10 cellular contexts compared by ENCODE assay signal in genomic region chr1:234973426-234974250, GRCh38.
A peak's percentile ranks its signal among the peaks of the same experiment; 100 is the strongest.
DNase-seq lines count a peak whose midpoint lies in the region; ATAC-seq, FAIRE-seq and TF ChIP-seq lines count a peak whose summit lies in the region.
"Had no signal": no experiment of that assay in that cellular context is flagged by ENCODE, and none has a peak within 500 bp of the region (broad histone marks: within the 10 kb centered on the region; RNA-seq: fewer than 3 reads in every experiment).

No MANE protein-coding gene starts in this region.

- H3K9me3 Mint-ChIP-seq in CD4-positive, alpha-beta memory T cell, result no peaks in the 10 kb centered on the region

- no peaks in the 10 kb centered on the region for H3K27me3 Mint-ChIP-seq in CD4-positive, alpha-beta memory T cell

- RAD21 ChIA-PET in GM12878 (lab: Charles Lee; ENCODE audit: unreplicated experiment), result interaction anchor here (0.8 to 13.6 kb wide), 18 partner anchors 10 to 478 kb away, joined by 3 to 258 read pairs (median 22); partner anchors contain the start of gene IRF2BP2

- H3K79me2 ChIP-seq in GM12878 (ENCODE audit: control insufficient read depth, insufficient read depth, low read length), result peaks cover 2% of the 10 kb centered on the region

- no peaks in the 10 kb centered on the region for H4K20me1 ChIP-seq in GM12878 (ENCODE audit: control insufficient read depth, insufficient read depth)

- no peak for TF ChIP-seq RAD21 in GM12878 (IDR thresholded peaks at IDR 0.05; ENCODE audit: insufficient read depth, low read depth, low read length)

- SMC1A ChIA-PET in GM12878 (lab: Charles Lee; ENCODE audit: uncharacterized antibody, unreplicated experiment), result interaction anchor here (0.6 to 13.6 kb wide), 18 partner anchors 10 to 484 kb away, joined by 3 to 229 read pairs (median 6); no protein-coding TSS in a partner anchor

- intact Hi-C loops in GM12878 (cut with micrococcal nuclease; ENCODE audit: unreplicated experiment), result no loop called here
- intact Hi-C loops in psoas muscle (cut with DNase I), result loop anchor here (5.0 to 10.0 kb wide), 4 partner anchors 86 to 479 kb away; no protein-coding TSS in a partner anchor
- intact Hi-C loops in CD4-positive, alpha-beta memory T cell (cut with micrococcal nuclease), result loop anchor here (1.0 kb wide), 1 partner anchor 9 kb away; no protein-coding TSS in a partner anchor

- no peak for TF ChIP-seq POLR2A in GM12878 (IDR thresholded peaks at IDR 0.05; ENCODE audit: low read depth, low read length)

- in situ Hi-C loops in GM12878 (cut with MboI), result loop anchor here (5.0 to 10.0 kb wide), 2 partner anchors 131 to 369 kb away; no protein-coding TSS in a partner anchor

- H3K27me3 ChIP-seq in GM12878 (replicated peaks in 1 of 2; ENCODE audit: control insufficient read depth in 2 of 2, insufficient read depth in 2 of 2, low read length in 1 of 2), result no peaks in the 10 kb centered on the region
- H3K27me3 ChIP-seq in psoas muscle (ENCODE audit: insufficient read depth in 3 of 3, low read length in 2 of 3), result no peaks in the 10 kb centered on the region
- H3K27me3 ChIP-seq in CD4-positive, alpha-beta memory T cell (ENCODE audit: insufficient read depth, low read length), result no peaks in the 10 kb centered on the region

- H3K4me3 Mint-ChIP-seq in CD4-positive, alpha-beta memory T cell, result peak overlapping the region in 1 of 8 donors; percentile 16

- no peak for TF ChIP-seq EP300 in GM12878 (IDR thresholded peaks at IDR 0.05; ENCODE audit: borderline replicate concordance in 1 of 2, control insufficient read depth in 1 of 2, low read depth in 2 of 2, low read length in 2 of 2)

- H2AFZ ChIP-seq in GM12878 (ENCODE audit: control insufficient read depth, low read depth, low read length), result no peak overlapping the region

- no peak for ATAC-seq in GM12878
- ATAC-seq in psoas muscle, result peak in 3 of 4 donors; percentile 43 to 72 (median 61)
- ATAC-seq in HG02759 (IDR thresholded peaks at IDR 0.05; ENCODE audit: unreplicated experiment), result no peak

- H3K27ac ChIP-seq in GM12878 (ENCODE audit: control insufficient read depth, insufficient read depth), result peak overlapping the region; percentile 95; the same call in 1 of the 2 replicates
- peak overlapping the region; percentile 67 for H3K27ac ChIP-seq in psoas muscle
- H3K27ac ChIP-seq in CD4-positive, alpha-beta memory T cell (ENCODE audit: low read depth, low read length), result no peak overlapping the region

- POLR2A ChIA-PET in GM12878 (lab: Charles Lee), result interaction anchor here (0.6 to 11.5 kb wide), 11 partner anchors 7 to 362 kb away, joined by 3 to 111 read pairs (median 4); no protein-coding TSS in a partner anchor
- POLR2A ChIA-PET in CD4-positive, alpha-beta memory T cell (lab: Charles Lee; ENCODE audit: partially characterized antibody), result interaction anchor here (0.9 to 8.2 kb wide), 4 partner anchors 9 to 250 kb away, joined by 3 to 86 read pairs (median 6); no protein-coding TSS in a partner anchor

- H3K9ac ChIP-seq in GM12878 (ENCODE audit: control insufficient read depth, insufficient read depth, low read length), result no peak overlapping the region

- TF ChIP-seq CTCF in GM12878 (IDR thresholded peaks at IDR 0.05 in 2 of 3, conservative IDR thresholded peaks at IDR 0.05 in 1 of 3; ENCODE audit: control insufficient read depth in 2 of 3, extremely low read depth in 1 of 3, insufficient read depth in 1 of 3, low read depth in 3 of 3, low read length in 3 of 3) (no peak), psoas muscle (IDR thresholded peaks at IDR 0.05) (no peak)

- FAIRE-seq in GM12878 (lab: Jason Lieb, UNC), result no peak

- 85% methylated on average over 10 of the region's 10 CpGs for WGBS in GM12878 (ENCODE audit: insufficient coverage, insufficient replicate concordance, low lambda C conversion rate, missing lambda C conversion rate)
- 32 to 50% (median 34%) methylated on average over 10 of the region's 10 CpGs for WGBS in psoas muscle, 3 donors

- CTCF ChIA-PET in GM12878 (lab: Yijun Ruan, JAX), result interaction anchor here (1.2 to 7.3 kb wide), 4 partner anchors 11 to 376 kb away, joined by 3 to 43 read pairs (median 5); no protein-coding TSS in a partner anchor
- CTCF ChIA-PET in CD4-positive, alpha-beta memory T cell (lab: Charles Lee; ENCODE audit: partially characterized antibody), result interaction anchor here (1.0 to 1.1 kb wide), 2 partner anchors 10 to 375 kb away, joined by 3 read pairs; no protein-coding TSS in a partner anchor

- peaks cover 38 to 87% (median 59%) of the 10 kb centered on the region in 4 donors for H3K4me1 Mint-ChIP-seq in CD4-positive, alpha-beta memory T cell

- H3K9me3 ChIP-seq in GM12878 (replicated peaks; ENCODE audit: control insufficient read depth, insufficient read depth, low read length) (no peaks in the 10 kb centered on the region; the same call in 2 of the 3 replicates), psoas muscle (no peaks in the 10 kb centered on the region)
- H3K9me3 ChIP-seq in CD4-positive, alpha-beta memory T cell (ENCODE audit: control insufficient read depth in 1 of 2, low read length in 2 of 2), result no peaks in the 10 kb centered on the region

- no TSS peak for BruUV-seq in GM12878 (replicated peaks; lab: Mats Ljungman, UMichigan)

- peak overlapping the region in 3 of 7 donors; percentile 33 to 74 (median 43) for H3K27ac Mint-ChIP-seq in CD4-positive, alpha-beta memory T cell

- no peak overlapping the region for H3K4me3 ChIP-seq in GM12878
- H3K4me3 ChIP-seq in psoas muscle, result no peak overlapping the region
- no peak overlapping the region for H3K4me3 ChIP-seq in CD4-positive, alpha-beta memory T cell (ENCODE audit: low read length in 2 of 2)

- no peaks in the 10 kb centered on the region for H3K36me3 Mint-ChIP-seq in CD4-positive, alpha-beta memory T cell

- no peaks in the 10 kb centered on the region for H3K36me3 ChIP-seq in GM12878 (ENCODE audit: control insufficient read depth in 2 of 2, insufficient read depth in 2 of 2, low read length in 1 of 2)
- no peaks in the 10 kb centered on the region for H3K36me3 ChIP-seq in psoas muscle (ENCODE audit: insufficient read depth in 1 of 2, low read depth in 1 of 2)
- no peaks in the 10 kb centered on the region for H3K36me3 ChIP-seq in CD4-positive, alpha-beta memory T cell (ENCODE audit: insufficient read depth, low read length)

- DNase-seq in DMS53 (lab: John Stamatoyannopoulos, UW) (peak; percentile 98), NCI-H1436 (lab: John Stamatoyannopoulos, UW) (peak; percentile 67), GM12878 (ENCODE audit: low read depth, low spot score) (no peak), psoas muscle (peak in 1 of 2 donors; percentile 68), HuH-7.5 (ENCODE audit: low spot score) (no peak), RKO (ENCODE audit: low spot score) (no peak)
- no peak for DNase-seq in CD4-positive, alpha-beta memory T cell
- DNase-seq: foreskin melanocyte, NCI-H1048 had no signal

- H3K4me1 ChIP-seq in GM12878 (ENCODE audit: control insufficient read depth, insufficient read depth, low read length) (peaks cover 84% of the 10 kb centered on the region), psoas muscle (peaks cover 62% of the 10 kb centered on the region)
- H3K4me1 ChIP-seq in CD4-positive, alpha-beta memory T cell (ENCODE audit: insufficient read depth, low read length), result peaks cover 76% of the 10 kb centered on the region

- no peak overlapping the region for H3K4me2 ChIP-seq in GM12878 (ENCODE audit: control insufficient read depth, insufficient read depth)

TF ChIP-seq in GM12878, 131 proteins besides CTCF, POLR2A, EP300 and RAD21:
- TF ChIP-seq PML (IDR thresholded peaks at IDR 0.05; ENCODE audit: low read length) (no peak), TCF7 (IDR thresholded peaks at IDR 0.05; ENCODE audit: borderline replicate concordance) (no peak), BACH1 (IDR thresholded peaks at IDR 0.05; ENCODE audit: borderline replicate concordance) (no peak), ZNF217 (IDR thresholded peaks at IDR 0.05) (no peak), NRF1 (conservative IDR thresholded peaks at IDR 0.05; ENCODE audit: low read depth, low read length) (no peak)

Comparison
In these comparisons a context has a peak if more than half of its experiments do, and no peak if none do; other contexts are left out.
1. DNase-seq: peak in DMS53 (single experiment) and NCI-H1436 (single experiment); none in GM12878 (single experiment), CD4-positive, alpha-beta memory T cell (0 of 5), HuH-7.5 (single experiment) and RKO (single experiment).
2. ATAC-seq: peak in psoas muscle (3 of 4); none in GM12878 (single experiment) and HG02759 (single experiment).